In genomic region chr16:88700636-88701482, GRCh38 we compare ENCODE assay signal across 8 cellular contexts. TPM values are rescaled to one million over a fixed set of nuclear protein-coding genes. Genes with fewer than 3 reads are reported as not detected.
A peak's percentile ranks its signal among the peaks of the same experiment; 100 is the strongest.
DNase-seq lines count a peak whose midpoint lies in the region; ATAC-seq and TF ChIP-seq lines count a peak whose summit lies in the region.

No MANE protein-coding gene starts in this region.

- TF ChIP-seq EP300 in tibial nerve (IDR thresholded peaks at IDR 0.05): peak; percentile 49 to 71

- no peak for TF ChIP-seq POLR2A in NB4 (IDR thresholded peaks at IDR 0.05; ENCODE audit: extremely low read depth, insufficient read length)
- TF ChIP-seq POLR2A in tibial nerve (IDR thresholded peaks at IDR 0.05): peak in 1 of 2 donors; percentile 16

- H3K27ac ChIP-seq in tibial nerve: peak overlapping the region in 3 of 4 donors; percentile 70 to 95 (median 89)

- 50 to 64% methylated on average over 23 to 40 of the region's 42 CpGs for WGBS in tibial nerve, 2 donors

- H3K27me3 ChIP-seq in tibial nerve: no peaks in the 10 kb centered on the region

- TF ChIP-seq CTCF in NB4 (IDR thresholded peaks at IDR 0.05; ENCODE audit: low read depth, low read length): no peak
- no peak for TF ChIP-seq CTCF in tibial nerve (IDR thresholded peaks at IDR 0.05)

- peak; percentile 59 for ATAC-seq in esophagus mucosa

- no peak overlapping the region for H3K4me3 ChIP-seq in NB4 (ENCODE audit: low read depth, low read length)
- peak overlapping the region in 2 of 4 donors; percentile 18 to 19 for H3K4me3 ChIP-seq in tibial nerve

- peaks cover 0 to 74% (median 9%) of the 10 kb centered on the region in 3 donors for H3K36me3 ChIP-seq in tibial nerve

- DNase-seq in CMK (ENCODE audit: low read depth) (peak; percentile 97), GOT3 (lab: John Stamatoyannopoulos, UW) (peak; percentile 31), NB4 (ENCODE audit: low read depth) (peak; percentile 100), posterior vena cava (ENCODE audit: low spot score) (peak; percentile 98), tibial nerve (ENCODE audit: low spot score in 2 of 2) (peak; percentile 74 to 81), cerebellar cortex (ENCODE audit: low spot score) (no peak)
- DNase-seq in activated CD8-positive, alpha-beta memory T cell treated with anti-CD3 and anti-CD28 coated beads, Interleukin-2, amount 50 U/mL, for 4 hours: peak; percentile 97

- H3K4me1 ChIP-seq in tibial nerve: peaks cover 0 to 63% (median 29%) of the 10 kb centered on the region in 4 donors

- intact Hi-C loops in posterior vena cava (cut with DNase I): loop anchor here in 1 of 2 donors (10.0 kb wide), 1 partner anchor 944 kb away; no protein-coding TSS in a partner anchor

- no peaks in the 10 kb centered on the region for H3K9me3 ChIP-seq in tibial nerve

RNA-seq across cellular contexts. Expression of gene RNF166, which starts 5.3 kb away (rescaled TPM):
- total RNA-seq in esophagus mucosa (4.7 TPM), posterior vena cava (10 to 100 TPM; 16.8 to 19.0 TPM), tibial nerve (10 to 100 TPM; 36.5 to 56.7 (median 43.5) TPM)

RNA-seq across cellular contexts. Expression of gene CTU2, which starts 5.4 kb away (rescaled TPM):
- total RNA-seq in esophagus mucosa: 14.3 TPM
- 10 to 100 TPM; 17.2 to 20.4 TPM for total RNA-seq in posterior vena cava
- total RNA-seq in tibial nerve: 10 to 100 TPM; 12.3 to 22.5 (median 12.5) TPM

RNA-seq across cellular contexts. Expression of gene SNAI3, which starts 14.6 kb away (rescaled TPM):
- total RNA-seq in esophagus mucosa: 0.28 TPM
- total RNA-seq in posterior vena cava: under 1 TPM; 0.43 to 0.56 TPM
- total RNA-seq in tibial nerve: 1 to 10 TPM in 2 of 4 donors, under 1 TPM in 2; 0.87 to 1.2 (median 1.0) TPM

RNA-seq across cellular contexts. Expression of gene MVD, which starts 38.0 kb away (rescaled TPM):
- total RNA-seq in esophagus mucosa (154 TPM), posterior vena cava (10 to 100 TPM; 21.6 to 22.6 TPM), tibial nerve (10 to 100 TPM; 32.7 to 49.4 (median 39.9) TPM)

RNA-seq across cellular contexts. Expression of gene CYBA, which starts 50.0 kb away (rescaled TPM):
- total RNA-seq in esophagus mucosa (66.3 TPM), posterior vena cava (100 to 1,000 TPM in 1 of 2 donors, 10 to 100 TPM in 1; 71.4 to 168 TPM), tibial nerve (100 to 1,000 TPM in 2 of 4 donors, 10 to 100 TPM in 2; 86.3 to 199 (median 121) TPM)
